In genomic region chr17:82021728-82022309, GRCh38 we compare ENCODE assay signal across 8 cellular contexts. TPM values are rescaled to one million over a fixed set of nuclear protein-coding genes. Genes with fewer than 3 reads are reported as not detected.
A peak's percentile ranks its signal among the peaks of the same experiment; 100 is the strongest.
DNase-seq lines count a peak whose midpoint lies in the region; ATAC-seq and TF ChIP-seq lines count a peak whose summit lies in the region.

No MANE protein-coding gene starts in this region.

- intact Hi-C loops in mucosa of descending colon (cut with DNase I, micrococcal nuclease): no loop called here

- H3K4me1 ChIP-seq in mucosa of descending colon (ENCODE audit: low read depth): peaks cover 26% of the 10 kb centered on the region

- no peaks in the 10 kb centered on the region for H3K9me3 ChIP-seq in mucosa of descending colon

- no peaks in the 10 kb centered on the region for H3K36me3 ChIP-seq in mucosa of descending colon (ENCODE audit: low read depth)

- TF ChIP-seq CTCF in AG10803 (conservative IDR thresholded peaks at IDR 0.05; ENCODE audit: low read length) (no peak), astrocyte of the spinal cord (IDR thresholded peaks at IDR 0.05; ENCODE audit: low read depth, low read length) (no peak), mucosa of descending colon (IDR thresholded peaks at IDR 0.05) (no peak)

- H3K4me3 ChIP-seq in AG10803 (ENCODE audit: low read length) (peak overlapping the region; percentile 74), astrocyte of the spinal cord (ENCODE audit: low read depth, low read length) (peak overlapping the region; percentile 70), mucosa of descending colon (peak overlapping the region; percentile 92)

- DNase-seq in AG10803 (ENCODE audit: low read depth) (no peak), HUDEP-2 (lab: John Stamatoyannopoulos, UW; ENCODE audit: unreplicated experiment in 76 of 76) (peak in 44 of 76 experiments; percentile 6 to 64 (median 30)), astrocyte of the spinal cord (ENCODE audit: low read depth, low spot score) (no peak), mucosa of descending colon (peak; percentile 61 to 80 (median 73)), SK-N-DZ (ENCODE audit: low spot score) (no peak), left lobe of liver (ENCODE audit: low spot score) (no peak)

- in situ Hi-C loops in astrocyte of the spinal cord (cut with HindIII; ENCODE audit: low sequenced_read_pairs): no loop called here

- ATAC-seq in mucosa of descending colon: peak; percentile 30
- ATAC-seq in GM21447 (IDR thresholded peaks at IDR 0.05; ENCODE audit: unreplicated experiment): no peak
- ATAC-seq in GM18861 (IDR thresholded peaks at IDR 0.05; ENCODE audit: unreplicated experiment): no peak
- no peak for ATAC-seq in left lobe of liver

RNA-seq across cellular contexts. Expression of gene CENPX, which starts 0.9 kb away (rescaled TPM):
- total RNA-seq in mucosa of descending colon: 100 to 1,000 TPM in 1 of 3 donors, 10 to 100 TPM in 2; 76.3 to 114 (median 81.3) TPM
- polyA plus RNA-seq in SK-N-DZ (2014; cell fraction: cytosol; rRNA removed): 355 and 371 TPM in 2 replicates
- 411 and 471 TPM in 2 replicates for polyA plus RNA-seq in SK-N-DZ (2014; cell fraction: nucleus; rRNA removed)
- total RNA-seq in left lobe of liver: 60.0 TPM

RNA-seq across cellular contexts. Expression of gene LRRC45, which starts 1.3 kb away (rescaled TPM):
- total RNA-seq in mucosa of descending colon (10 to 100 TPM; 18.9 to 20.0 (median 19.8) TPM), left lobe of liver (19.4 TPM)
- polyA plus RNA-seq in SK-N-DZ (2014; cell fraction: cytosol; rRNA removed): 35.1 and 52.1 TPM in 2 replicates
- polyA plus RNA-seq in SK-N-DZ (2014; cell fraction: nucleus; rRNA removed): 551 and 631 TPM in 2 replicates

RNA-seq across cellular contexts. Expression of gene RAC3, which starts 9.7 kb away (rescaled TPM):
- total RNA-seq in mucosa of descending colon (1 to 10 TPM; 3.4 to 6.2 (median 4.2) TPM), left lobe of liver (8.7 TPM)
- polyA plus RNA-seq in SK-N-DZ (2014; cell fraction: cytosol; rRNA removed): 207 and 236 TPM in 2 replicates
- 474 and 522 TPM in 2 replicates for polyA plus RNA-seq in SK-N-DZ (2014; cell fraction: nucleus; rRNA removed)

RNA-seq across cellular contexts. Expression of gene DCXR, which starts 15.7 kb away (rescaled TPM):
- total RNA-seq in mucosa of descending colon (100 to 1,000 TPM in 2 of 3 donors, 10 to 100 TPM in 1; 84.9 to 151 (median 124) TPM), left lobe of liver (1,477 TPM)
- polyA plus RNA-seq in SK-N-DZ (2014; cell fraction: cytosol; rRNA removed): 228 and 312 TPM in 2 replicates
- polyA plus RNA-seq in SK-N-DZ (2014; cell fraction: nucleus; rRNA removed): 357 and 359 TPM in 2 replicates

RNA-seq across cellular contexts. Expression of gene RFNG, which starts 29.8 kb away (rescaled TPM):
- total RNA-seq in mucosa of descending colon: 10 to 100 TPM; 30.7 to 37.9 (median 30.9) TPM
- 65.1 and 71.9 TPM in 2 replicates for polyA plus RNA-seq in SK-N-DZ (2014; cell fraction: cytosol; rRNA removed)
- polyA plus RNA-seq in SK-N-DZ (2014; cell fraction: nucleus; rRNA removed): 471 and 495 TPM in 2 replicates
- 45.8 TPM for total RNA-seq in left lobe of liver

Comparison
In these comparisons a context has a peak if more than half of its experiments do, and no peak if none do; other contexts are left out.
1. DNase-seq: peak in HUDEP-2 (44 of 76) and mucosa of descending colon (3 of 3); none in AG10803 (single experiment), astrocyte of the spinal cord (single experiment), SK-N-DZ (single experiment) and left lobe of liver (single experiment).
2. Peak in every context shown above with its lines, with median percentiles within 50 percentile points of each other: H3K4me3 ChIP-seq.